In genomic region chr7:45580053-45580872, GRCh38 we compare ENCODE assay signal across 9 cellular contexts. TPM values are rescaled to one million over a fixed set of nuclear protein-coding genes. Genes with fewer than 3 reads are reported as not detected.
A peak's percentile ranks its signal among the peaks of the same experiment; 100 is the strongest.
DNase-seq lines count a peak whose midpoint lies in the region; ATAC-seq and TF ChIP-seq lines count a peak whose summit lies in the region.
"Had no signal": no experiment of that assay in that cellular context is flagged by ENCODE, and none has a peak within 500 bp of the region (broad histone marks: within the 10 kb centered on the region; RNA-seq: fewer than 3 reads in every experiment).

No MANE protein-coding gene starts in this region.

- ATAC-seq in Right ventricle myocardium superior (ENCODE audit: poor library complexity) (peak; percentile 20), right cardiac atrium (no peak), foreskin keratinocyte (no peak), upper lobe of right lung (no peak)

- H3K36me3 ChIP-seq in OCI-LY7 (ENCODE audit: insufficient read depth, low read length) (no peaks in the 10 kb centered on the region), upper lobe of right lung (no peaks in the 10 kb centered on the region)

- POLR2A ChIA-PET in OCI-LY7 (lab: Charles Lee): interaction anchor here (1.0 kb wide), 1 partner anchor 272 kb away, joined by 3 read pairs; no protein-coding TSS in a partner anchor

- no peak overlapping the region for H2AFZ ChIP-seq in OCI-LY7 (ENCODE audit: low read length)

- H3K4me1 ChIP-seq in right cardiac atrium (ENCODE audit: control insufficient read depth, insufficient read depth, low read length) (no peaks in the 10 kb centered on the region), OCI-LY7 (ENCODE audit: insufficient read depth, low read length, poor library complexity, severe bottlenecking) (no peaks in the 10 kb centered on the region), foreskin keratinocyte (no peaks in the 10 kb centered on the region), upper lobe of right lung (peaks cover 3% of the 10 kb centered on the region)

- 0 out of 2 replicates have a peak, but pooled peaks have one; percentile 18 for TF ChIP-seq CTCF in OCI-LY7 (conservative IDR thresholded peaks at IDR 0.05; ENCODE audit: low read length)
- TF ChIP-seq CTCF in foreskin keratinocyte (conservative IDR thresholded peaks at IDR 0.05): peak; percentile 37
- TF ChIP-seq CTCF in upper lobe of right lung (IDR thresholded peaks at IDR 0.05): peak; percentile 14

- H4K20me1 ChIP-seq in OCI-LY7 (ENCODE audit: insufficient read depth, low read length): no peaks in the 10 kb centered on the region

- no peaks in the 10 kb centered on the region for H3K79me2 ChIP-seq in OCI-LY7 (ENCODE audit: insufficient read depth, low read depth, low read length)

- H3K27me3 ChIP-seq in right cardiac atrium (ENCODE audit: control insufficient read depth, insufficient read depth) (no peaks in the 10 kb centered on the region), foreskin keratinocyte (peaks cover 46% of the 10 kb centered on the region), upper lobe of right lung (peaks cover 25% of the 10 kb centered on the region)

- intact Hi-C loops in Right ventricle myocardium superior (cut with DNase I): no loop called here
- intact Hi-C loops in right cardiac atrium (cut with DNase I): no loop called here
- intact Hi-C loops in OCI-LY7 (cut with micrococcal nuclease; ENCODE audit: unreplicated experiment): no loop called here
- intact Hi-C loops in upper lobe of right lung (cut with DNase I): no loop called here

- H3K4me2 ChIP-seq in OCI-LY7 (ENCODE audit: low read length): no peak overlapping the region

- no TSS peak for BruUV-seq in OCI-LY7 (replicated peaks; lab: Mats Ljungman, UMichigan)

- CTCF ChIA-PET in OCI-LY7 (lab: Charles Lee; ENCODE audit: unreplicated experiment): no interaction called here

- H3K9me3 ChIP-seq in right cardiac atrium (ENCODE audit: control insufficient read depth, low read length) (no peaks in the 10 kb centered on the region), OCI-LY7 (ENCODE audit: low read length) (no peaks in the 10 kb centered on the region), upper lobe of right lung (no peaks in the 10 kb centered on the region)

- no peaks in the 10 kb centered on the region for H3K9me2 ChIP-seq in OCI-LY7 (ENCODE audit: insufficient read depth, low read length)

- H3K27ac ChIP-seq in right cardiac atrium (ENCODE audit: low read length) (no peak overlapping the region), OCI-LY7 (ENCODE audit: low read depth, low read length, poor library complexity, severe bottlenecking) (no peak overlapping the region), foreskin keratinocyte (no peak overlapping the region), upper lobe of right lung (no peak overlapping the region)

- H3K4me3 ChIP-seq in right cardiac atrium (ENCODE audit: low read length) (no peak overlapping the region), OCI-LY7 (ENCODE audit: low read depth, low read length, poor library complexity, severe bottlenecking) (no peak overlapping the region), upper lobe of right lung (no peak overlapping the region)

- DNase-seq in Right ventricle myocardium superior (no peak), right cardiac atrium (no peak), OCI-LY7 (ENCODE audit: low spot score) (no peak), foreskin keratinocyte (no peak), upper lobe of right lung (no peak), dedifferentiated amniotic fluid mesenchymal stem cell (ENCODE audit: extremely low spot score) (no peak), cerebellar cortex (ENCODE audit: low spot score) (no peak)
- DNase-seq in activated CD8-positive, alpha-beta memory T cell treated with anti-CD3 and anti-CD28 coated beads for 24 hours: no peak
- DNase-seq: NCI-H774 had no signal

- WGBS in right cardiac atrium: 83% methylated on average over 16 of the region's 16 CpGs

RNA-seq across cellular contexts. Expression of gene ADCY1, which starts 6.1 kb away (rescaled TPM):
- 5.0 TPM for total RNA-seq in Right ventricle myocardium superior
- total RNA-seq in right cardiac atrium: 1 to 10 TPM; 3.0 to 5.9 (median 4.6) TPM
- 2.2 TPM for polyA plus RNA-seq in right cardiac atrium
- total RNA-seq in OCI-LY7 (2014; rRNA removed; shearing (Covaris generic)): not detected in 2 replicates
- total RNA-seq in OCI-LY7 (2022): 0.13 TPM in 1 of 2 replicates, not detected in the other
- 0.56 and 0.58 TPM in 2 replicates for total RNA-seq in foreskin keratinocyte
- polyA plus RNA-seq in foreskin keratinocyte: 0.21 and 0.27 TPM in 2 replicates
- 3.9 TPM for total RNA-seq in upper lobe of right lung
